In genomic region chr2:142642654-142643053, GRCh38 we compare ENCODE assay signal across 18 cellular contexts.
"Had no signal": no experiment of that assay in that cellular context is flagged by ENCODE, and none has a peak within 500 bp of the region (broad histone marks: within the 10 kb centered on the region; RNA-seq: fewer than 3 reads in every experiment).

No MANE protein-coding gene starts in this region.

- H3K4me3 ChIP-seq: adrenal gland, transverse colon had no signal

- DNase-seq: activated CD4-positive, alpha-beta T cell treated with anti-CD3 and anti-CD28 coated beads for 48 hours; activated CD8-positive, alpha-beta T cell treated with anti-CD3 and anti-CD28 coated beads for 36 hours; activated effector memory CD4-positive, alpha-beta T cell treated with Interleukin-2 at 50 U/mL for 16 hours; activated T-cell treated with anti-CD3 and anti-CD28 coated beads, Interleukin-2, amount 50 U/mL, for 4 hours; adrenal gland; dermis blood vessel endothelial cell; effector memory CD8-positive, alpha-beta T cell; hippocampal formation; left ventricle myocardium superior; naive thymus-derived CD8-positive, alpha-beta T cell; stimulated activated CD4-positive, alpha-beta T cell treated with anti-CD3 and anti-CD28 coated beads, Interleukin-15, amount 100 ng/mL, for 24 hours; stimulated activated CD4-positive, alpha-beta T cell treated with anti-CD3 and anti-CD28 coated beads, Interleukin-4, amount 100 ng/mL, for 1 hour; stimulated activated naive B cell treated with anti-CD40 and anti-IgM and Interleukin-4, amounts not matched to agents 10 μg/mL and 1 μg/mL and 100 μg/mL, for 72 hours; substantia nigra; T-helper 2 cell; transverse colon had no signal

- H3K9me3 ChIP-seq: adrenal gland had no signal

- H3K36me3 ChIP-seq: adrenal gland, transverse colon had no signal

- H3K4me1 ChIP-seq: adrenal gland, transverse colon had no signal

- H3K27me3 ChIP-seq: adrenal gland, transverse colon had no signal

- H3K27ac ChIP-seq: adrenal gland, epithelial cell of prostate, transverse colon had no signal

- ATAC-seq: activated CD8-positive, alpha-beta T cell treated with anti-CD3 and anti-CD28 coated beads for 36 hours; activated T-cell treated with anti-CD3 and anti-CD28 coated beads, Interleukin-2, amount 50 U/mL, for 4 hours; effector memory CD8-positive, alpha-beta T cell; left ventricle myocardium superior; naive thymus-derived CD8-positive, alpha-beta T cell; stimulated activated naive B cell treated with anti-CD40 and anti-IgM and Interleukin-4, amounts not matched to agents 10 μg/mL and 1 μg/mL and 100 μg/mL, for 72 hours; WTC11 had no signal
